In the genomic region with DNA sequence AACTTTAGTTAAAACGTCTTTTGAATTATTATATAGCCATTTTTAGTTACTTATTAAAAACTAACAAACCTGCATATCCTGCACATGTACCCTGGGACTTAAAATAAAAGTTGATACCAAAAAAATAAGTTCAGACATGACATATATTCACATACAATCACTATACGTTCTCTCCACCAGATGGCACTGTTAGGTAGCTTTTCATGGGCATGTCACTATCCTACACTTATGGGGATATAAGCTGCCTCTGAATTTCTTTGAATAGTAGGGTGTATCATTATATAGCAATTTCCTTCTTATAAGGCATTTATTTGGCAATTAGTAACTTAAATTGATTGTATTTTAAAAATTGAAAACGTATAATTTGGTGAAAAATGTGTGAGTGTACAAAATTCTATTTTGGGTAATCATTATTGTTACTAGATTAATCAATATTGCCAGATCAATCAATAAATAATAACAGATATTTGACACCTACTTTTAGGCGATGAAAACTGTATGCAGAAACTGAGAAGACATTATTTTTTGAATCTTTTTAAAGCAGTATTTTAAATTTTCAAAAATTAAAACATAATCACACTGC, we compare ENCODE assay signal across 8 cellular contexts. TPM values are rescaled to one million over a fixed set of nuclear protein-coding genes. Genes with fewer than 3 reads are reported as not detected.
DNase-seq lines count a peak whose midpoint lies in the region; ATAC-seq, FAIRE-seq and TF ChIP-seq lines count a peak whose summit lies in the region.

No MANE protein-coding gene starts in this region.

- no peak for TF ChIP-seq EP300 in H1 (IDR thresholded peaks at IDR 0.05; ENCODE audit: borderline replicate concordance in 1 of 2, low read depth in 2 of 2, low read length in 2 of 2)

- H3K36me3 ChIP-seq in H1 (ENCODE audit: control insufficient read depth in 2 of 4, insufficient read depth in 4 of 4, low read length in 3 of 4): no peaks in the 10 kb centered on the region

- H3K36me3 Mint-ChIP-seq in CD4-positive, alpha-beta T cell (ENCODE audit: low read depth): no peaks in the 10 kb centered on the region

- H3K14ac ChIP-seq in H1 (ENCODE audit: insufficient read length): no peak overlapping the region

- no peak overlapping the region for H3K18ac ChIP-seq in H1 (ENCODE audit: extremely low read depth, low read length)

- no peaks in the 10 kb centered on the region for H4K20me1 ChIP-seq in H1 (replicated peaks in 1 of 2; ENCODE audit: control insufficient read depth in 1 of 2, insufficient read depth in 2 of 2, low read length in 2 of 2)

- WGBS in H1 (ENCODE audit: extremely low coverage in 1 of 2, insufficient coverage in 1 of 2, insufficient read length in 1 of 2, insufficient replicate concordance in 2 of 2, low coverage in 1 of 2, low lambda C conversion rate in 2 of 2, missing lambda C conversion rate in 1 of 2), 2 experiments: 3% methylated on average over 4 of the region's 4 CpGs; no CpG with 5 or more reads in 1 of the 2 experiments

- no peak overlapping the region for H2BK15ac ChIP-seq in H1 (ENCODE audit: low read length)

- H3K79me1 ChIP-seq in H1 (ENCODE audit: low read depth, low read length): no peaks in the 10 kb centered on the region

- no peak overlapping the region for H3K4me2 ChIP-seq in H1 (ENCODE audit: insufficient read depth in 1 of 2, low read depth in 2 of 2, low read length in 2 of 2)

- no peaks in the 10 kb centered on the region for H3K9me3 ChIP-seq in CD4-positive, alpha-beta T cell (ENCODE audit: control insufficient read depth, low read length)
- H3K9me3 ChIP-seq in H1 (ENCODE audit: insufficient read depth in 2 of 2, low read depth in 1 of 2, low read length in 1 of 2): no peaks in the 10 kb centered on the region

- H4K8ac ChIP-seq in H1 (ENCODE audit: extremely low read depth, insufficient read depth, low read length): no peak overlapping the region

- peak in 5 of 10 experiments; percentile 3 to 19 (median 7) for DNase-seq in CD4-positive, alpha-beta T cell
- DNase-seq in NCI-H187 (lab: John Stamatoyannopoulos, UW) (peak; percentile 43 to 52), SW 1271 (lab: John Stamatoyannopoulos, UW) (peak; percentile 19 to 84), H1 (ENCODE audit: low read depth in 1 of 2, low spot score in 2 of 2) (peak in 1 of 2 experiments; percentile 1), midbrain (lab: John Stamatoyannopoulos, UW) (peak; percentile 77), urothelium cell line (ENCODE audit: low spot score) (peak; percentile 38)

- H3K27ac Mint-ChIP-seq in CD4-positive, alpha-beta T cell: no peak overlapping the region

- no peaks in the 10 kb centered on the region for H3K9me3 Mint-ChIP-seq in CD4-positive, alpha-beta T cell

- no peak overlapping the region for H2AK5ac ChIP-seq in H1 (ENCODE audit: low read depth, low read length)

- H3K27ac ChIP-seq in CD4-positive, alpha-beta T cell (ENCODE audit: low read depth, low read length): no peak overlapping the region
- H3K27ac ChIP-seq in H1 (ENCODE audit: low read depth, low read length): no peak overlapping the region

- intact Hi-C loops in CD4-positive, alpha-beta T cell (cut with DNase I, micrococcal nuclease): loop anchor here (1.0 to 10.0 kb wide), 3 partner anchors 430 to 467 kb away; no protein-coding TSS in a partner anchor

- CTCF ChIA-PET in CD4-positive, alpha-beta T cell (lab: Charles Lee): no interaction called here
- CTCF ChIA-PET in H1 (lab: Charles Lee; ENCODE audit: partially characterized antibody): interaction anchor here (0.7 to 5.6 kb wide), 14 partner anchors 10 to 471 kb away, joined by 3 to 54 read pairs (median 4); no protein-coding TSS in a partner anchor

- no peak overlapping the region for H3K56ac ChIP-seq in H1 (replicated peaks; ENCODE audit: insufficient read length, low read depth, low read length)

- peak; percentile 83 for TF ChIP-seq CTCF in CD4-positive, alpha-beta T cell (IDR thresholded peaks at IDR 0.05)
- peak in 2 of 3 experiments; percentile 57 to 61; a peak in 2 of 4 replicates for TF ChIP-seq CTCF in H1 (IDR thresholded peaks at IDR 0.05; ENCODE audit: control extremely low read depth in 1 of 3, insufficient read depth in 1 of 3, low read depth in 1 of 3, low read length in 3 of 3)

- peaks cover 44% of the 10 kb centered on the region for H3K27me3 Mint-ChIP-seq in CD4-positive, alpha-beta T cell

- no peak overlapping the region for H3K4me3 Mint-ChIP-seq in CD4-positive, alpha-beta T cell

- no peak overlapping the region for H2BK20ac ChIP-seq in H1 (ENCODE audit: low read length)

- no peak overlapping the region for H3K4ac ChIP-seq in H1 (replicated peaks; ENCODE audit: insufficient read length, low read depth, low read length)

- H3K4me1 Mint-ChIP-seq in CD4-positive, alpha-beta T cell (ENCODE audit: low read depth): no peaks in the 10 kb centered on the region

- H3K23ac ChIP-seq in H1 (ENCODE audit: insufficient read length): no peak overlapping the region

- peak; percentile 32 for FAIRE-seq in H1 (lab: Jason Lieb, UNC)
- no peak for FAIRE-seq in urothelium cell line (lab: Jason Lieb, UNC)

- no peaks in the 10 kb centered on the region for H3K79me2 ChIP-seq in H1 (ENCODE audit: control insufficient read depth in 1 of 2, insufficient read depth in 2 of 2, low read length in 2 of 2)

- no peak overlapping the region for H2AFZ ChIP-seq in H1 (ENCODE audit: low read length)

- no peak overlapping the region for H3K4me3 ChIP-seq in H1 (ENCODE audit: extremely low read depth in 1 of 4, insufficient read depth in 2 of 4, low read depth in 3 of 4, low read length in 4 of 4)

- H3K4me1 ChIP-seq in H1 (replicated peaks in 1 of 4; ENCODE audit: control insufficient read depth in 3 of 4, insufficient read depth in 4 of 4, low read length in 3 of 4): no peaks in the 10 kb centered on the region

- POLR2A ChIA-PET in CD4-positive, alpha-beta T cell (lab: Charles Lee): no interaction called here
- POLR2A ChIA-PET in H1 (lab: Charles Lee; ENCODE audit: partially characterized antibody): no interaction called here

- no peak overlapping the region for H2BK120ac ChIP-seq in H1 (replicated peaks; ENCODE audit: low read depth, low read length)

- ATAC-seq in CD4-positive, alpha-beta T cell (ENCODE audit: poor library complexity): peak; percentile 68
- ATAC-seq in GM18520 (IDR thresholded peaks at IDR 0.05; ENCODE audit: unreplicated experiment) (peak; percentile 85), HG02981 (IDR thresholded peaks at IDR 0.05; ENCODE audit: unreplicated experiment) (peak; percentile 88)

- no peak overlapping the region for H2BK5ac ChIP-seq in H1 (ENCODE audit: low read depth, low read length)

- H4K91ac ChIP-seq in H1 (replicated peaks; ENCODE audit: insufficient read length, low read length): no peak overlapping the region

- H3K27me3 ChIP-seq in CD4-positive, alpha-beta T cell (ENCODE audit: control insufficient read depth, insufficient read depth, low read length): peaks cover 27% of the 10 kb centered on the region
- no peaks in the 10 kb centered on the region for H3K27me3 ChIP-seq in H1 (replicated peaks in 1 of 4; ENCODE audit: control insufficient read depth in 3 of 4, extremely low read depth in 1 of 4, insufficient read depth in 3 of 4, low read length in 3 of 4)

- peak; percentile 93 to 95 for TF ChIP-seq RAD21 in H1 (IDR thresholded peaks at IDR 0.05 in 1 of 2, conservative IDR thresholded peaks at IDR 0.05 in 1 of 2; ENCODE audit: low read depth in 2 of 2, low read length in 2 of 2)

- no peak for TF ChIP-seq POLR2A in H1 (IDR thresholded peaks at IDR 0.05; ENCODE audit: control extremely low read depth in 1 of 2, low read depth in 2 of 2, low read length in 2 of 2)

- H3K23me2 ChIP-seq in H1 (ENCODE audit: low read depth, low read length): no peaks in the 10 kb centered on the region

- no peak overlapping the region for H4K5ac ChIP-seq in H1 (ENCODE audit: insufficient read length, low read depth, low read length)

- H3K9ac ChIP-seq in H1 (replicated peaks in 1 of 4; ENCODE audit: extremely low read depth in 1 of 4, low read depth in 3 of 4, low read length in 3 of 4): no peak overlapping the region

- H2BK12ac ChIP-seq in H1 (ENCODE audit: low read depth, low read length): no peak overlapping the region

TF ChIP-seq in H1, 55 proteins besides CTCF, POLR2A, EP300 and RAD21 (continues in another document):
- TF ChIP-seq CHD2 (IDR thresholded peaks at IDR 0.05; ENCODE audit: low read length): no peak

RNA-seq across cellular contexts. Expression of a gene that starts 31.8 kb away (rescaled TPM):
- total RNA-seq in CD4-positive, alpha-beta T cell: not detected
- total RNA-seq in H1 (2021; fragmentation: NEBNext Ultra II Directional; extraction: Animal tissue kit (Norgen Biotek cat#: 25700)): not detected in 2 replicates
- not detected in 2 replicates for polyA plus RNA-seq in H1 (2011; rRNA removed)
- polyA plus RNA-seq in H1 (2011; cell fraction: cytosol; rRNA removed): not detected
- polyA plus RNA-seq in H1 (2011; cell fraction: nucleus; rRNA removed): not detected
- not detected in 4 replicates for polyA plus RNA-seq in H1 (2012, experiment 1 of 2)
- not detected for polyA plus RNA-seq in H1 (2012, experiment 2 of 2)
- polyA plus RNA-seq in H1 (2013, experiment 1 of 2): not detected
- polyA plus RNA-seq in H1 (2013, experiment 2 of 2): not detected
- polyA minus RNA-seq in H1 (2011; rRNA and poly(A)+ RNA removed): not detected in 2 replicates
- not detected for polyA minus RNA-seq in H1 (2011; cell fraction: cytosol; rRNA and poly(A)+ RNA removed)
- polyA minus RNA-seq in H1 (2011; cell fraction: nucleus; rRNA and poly(A)+ RNA removed): not detected

RNA-seq across cellular contexts. Expression of a gene that starts 55.3 kb away (rescaled TPM):
- not detected for total RNA-seq in CD4-positive, alpha-beta T cell
- not detected in 2 replicates for total RNA-seq in H1 (2021; fragmentation: NEBNext Ultra II Directional; extraction: Animal tissue kit (Norgen Biotek cat#: 25700))
- polyA plus RNA-seq in H1 (2011; rRNA removed): not detected in 2 replicates
- not detected for polyA plus RNA-seq in H1 (2011; cell fraction: cytosol; rRNA removed)
- not detected for polyA plus RNA-seq in H1 (2011; cell fraction: nucleus; rRNA removed)
- not detected in 4 replicates for polyA plus RNA-seq in H1 (2012, experiment 1 of 2)
- not detected for polyA plus RNA-seq in H1 (2012, experiment 2 of 2)
- not detected for polyA plus RNA-seq in H1 (2013, experiment 1 of 2)
- not detected for polyA plus RNA-seq in H1 (2013, experiment 2 of 2)
- not detected in 2 replicates for polyA minus RNA-seq in H1 (2011; rRNA and poly(A)+ RNA removed)
- not detected for polyA minus RNA-seq in H1 (2011; cell fraction: cytosol; rRNA and poly(A)+ RNA removed)
- not detected for polyA minus RNA-seq in H1 (2011; cell fraction: nucleus; rRNA and poly(A)+ RNA removed)
